Comparison of ENCODE assay signal across 10 cellular contexts in genomic region chr6:160029525-160029924, GRCh38.
DNase-seq lines count a peak whose midpoint lies in the region; ATAC-seq and TF ChIP-seq lines count a peak whose summit lies in the region.
"Had no signal": no experiment of that assay in that cellular context is flagged by ENCODE, and none has a peak within 500 bp of the region (broad histone marks: within the 10 kb centered on the region; RNA-seq: fewer than 3 reads in every experiment).

No MANE protein-coding gene starts in this region.

- TF ChIP-seq POLR2A in esophagus squamous epithelium (IDR thresholded peaks at IDR 0.05) (no peak), uterus (IDR thresholded peaks at IDR 0.05) (no peak)

- TF ChIP-seq CTCF in heart right ventricle (IDR thresholded peaks at IDR 0.05), result no peak
- TF ChIP-seq CTCF in esophagus squamous epithelium (IDR thresholded peaks at IDR 0.05), result no peak
- TF ChIP-seq CTCF in uterus (IDR thresholded peaks at IDR 0.05), result no peak

- 92 to 93% methylated on average over 11 of the region's 11 CpGs for WGBS in heart right ventricle, 2 donors
- WGBS in esophagus squamous epithelium, 2 donors, result 90 to 93% methylated on average over 5 to 6 of the region's 11 CpGs
- WGBS in neuronal stem cell (ENCODE audit: extremely low coverage in 2 of 2, insufficient read length in 2 of 2, insufficient replicate concordance in 1 of 2), 2 donors, result no CpG with 5 or more reads among the region's 11 CpGs

- H2BK15ac ChIP-seq in neuronal stem cell (ENCODE audit: low read length), result no peak overlapping the region

- H3K36me3 ChIP-seq in heart right ventricle (peaks cover 0 to 100% (median 28%) of the 10 kb centered on the region in 9 donors), esophagus squamous epithelium (peaks cover 5 to 94% (median 27%) of the 10 kb centered on the region in 3 donors), neuronal stem cell (replicated peaks in 1 of 2; ENCODE audit: control insufficient read depth in 2 of 2, insufficient read depth in 2 of 2, low read length in 2 of 2) (peaks cover 30 to 99% of the 10 kb centered on the region in 2 donors), uterus (no peaks in the 10 kb centered on the region)

- no peak overlapping the region for H3K4me2 ChIP-seq in neuronal stem cell (ENCODE audit: insufficient read depth, low read length, poor library complexity, severe bottlenecking)

- no peak overlapping the region for H3K14ac ChIP-seq in neuronal stem cell (ENCODE audit: low read length)

- H3K27me3 ChIP-seq in heart right ventricle, result no peaks in the 10 kb centered on the region
- no peaks in the 10 kb centered on the region for H3K27me3 ChIP-seq in esophagus squamous epithelium
- H3K27me3 ChIP-seq in neuronal stem cell (ENCODE audit: control insufficient read depth in 3 of 3, insufficient read depth in 3 of 3, low read depth in 1 of 3, low read length in 3 of 3), result no peaks in the 10 kb centered on the region
- H3K27me3 ChIP-seq in uterus, result no peaks in the 10 kb centered on the region

- H3K9ac ChIP-seq in neuronal stem cell (ENCODE audit: low read depth, low read length, poor library complexity), result no peak overlapping the region

- H3K4ac ChIP-seq in neuronal stem cell (ENCODE audit: low read length), result no peak overlapping the region

- no peak overlapping the region for H2BK120ac ChIP-seq in neuronal stem cell (ENCODE audit: low read depth, low read length)

- H3K27ac ChIP-seq in heart right ventricle (peak overlapping the region in 9 of 10 donors; percentile 50 to 82 (median 70)), esophagus squamous epithelium (peak overlapping the region; percentile 42 to 73 (median 60)), neuronal stem cell (replicated peaks; ENCODE audit: low read length) (peak overlapping the region; percentile 81), uterus (peak overlapping the region; percentile 71 to 87)

- no peak overlapping the region for H4K8ac ChIP-seq in neuronal stem cell (ENCODE audit: low read depth, low read length)

- no peak overlapping the region for H2AFZ ChIP-seq in neuronal stem cell (ENCODE audit: low read length)

- intact Hi-C loops in heart right ventricle (cut with DNase I), result loop anchor here in 5 of 10 donors (5.0 to 10.0 kb wide), 4 partner anchors 42 to 57 kb away; no protein-coding TSS in a partner anchor
- intact Hi-C loops in Right ventricle myocardium inferior (cut with DNase I), result loop anchor here (5.0 kb wide), 1 partner anchor 47 kb away; no protein-coding TSS in a partner anchor
- intact Hi-C loops in esophagus squamous epithelium (cut with DNase I), result no loop called here
- intact Hi-C loops in uterus (cut with DNase I; ENCODE audit: low total_unique reads), result no loop called here

- H3K23ac ChIP-seq in neuronal stem cell (ENCODE audit: low read depth, low read length, poor library complexity), result no peak overlapping the region

- peak overlapping the region; percentile 42 for H4K91ac ChIP-seq in neuronal stem cell (ENCODE audit: low read depth, low read length, poor library complexity)

- H3K18ac ChIP-seq in neuronal stem cell (ENCODE audit: low read length), result peak overlapping the region; percentile 86

- ATAC-seq in heart right ventricle (no peak), Right ventricle myocardium inferior (no peak), HG03342 (IDR thresholded peaks at IDR 0.05; ENCODE audit: unreplicated experiment) (no peak)

- no peak overlapping the region for H2BK12ac ChIP-seq in neuronal stem cell (ENCODE audit: low read length)

- H3K4me3 ChIP-seq in heart right ventricle, result no peak overlapping the region
- no peak overlapping the region for H3K4me3 ChIP-seq in esophagus squamous epithelium
- H3K4me3 ChIP-seq in neuronal stem cell (ENCODE audit: low read length in 2 of 2), result no peak overlapping the region
- no peak overlapping the region for H3K4me3 ChIP-seq in uterus

- no peak overlapping the region for H2BK5ac ChIP-seq in neuronal stem cell (ENCODE audit: low read length)

- no peak for DNase-seq in heart right ventricle
- DNase-seq in Right ventricle myocardium inferior (ENCODE audit: missing footprints), result no peak
- DNase-seq in esophagus squamous epithelium (lab: John Stamatoyannopoulos, UW), result no peak
- DNase-seq in neuronal stem cell (ENCODE audit: low spot score), result no peak
- no peak for DNase-seq in uterus
- no peak for DNase-seq in HuH-7 (ENCODE audit: low spot score)
- no peak for DNase-seq in stimulated activated CD4-positive, alpha-beta T cell treated with anti-CD3 and anti-CD28 coated beads, Interleukin-4, amount 100 ng/mL, for 1 hour
- DNase-seq: central memory CD4-positive, alpha-beta T cell; stimulated activated CD4-positive, alpha-beta T cell treated with anti-CD3 and anti-CD28 coated beads, Interleukin-2, amount 100 ng/mL, for 48 hours had no signal

- H3K4me1 ChIP-seq in heart right ventricle (peaks cover 11 to 29% (median 20%) of the 10 kb centered on the region in 9 donors), esophagus squamous epithelium (peaks cover 0 to 21% (median 8%) of the 10 kb centered on the region in 3 donors), neuronal stem cell (ENCODE audit: control insufficient read depth in 2 of 2, insufficient read depth in 1 of 2, low read depth in 1 of 2, low read length in 2 of 2) (peaks cover 8 to 10% of the 10 kb centered on the region in 2 donors), uterus (no peaks in the 10 kb centered on the region)

- H3K9me3 ChIP-seq in heart right ventricle (no peaks in the 10 kb centered on the region), esophagus squamous epithelium (no peaks in the 10 kb centered on the region), neuronal stem cell (replicated peaks in 1 of 2; ENCODE audit: control insufficient read depth in 2 of 2, insufficient read depth in 1 of 2, low read depth in 1 of 2, low read length in 2 of 2) (no peaks in the 10 kb centered on the region), uterus (no peaks in the 10 kb centered on the region)

- H2AK5ac ChIP-seq in neuronal stem cell (ENCODE audit: low read depth, low read length), result no peak overlapping the region

- peaks cover 2% of the 10 kb centered on the region for H3K79me1 ChIP-seq in neuronal stem cell (ENCODE audit: low read depth, low read length)
